In the genomic region with DNA sequence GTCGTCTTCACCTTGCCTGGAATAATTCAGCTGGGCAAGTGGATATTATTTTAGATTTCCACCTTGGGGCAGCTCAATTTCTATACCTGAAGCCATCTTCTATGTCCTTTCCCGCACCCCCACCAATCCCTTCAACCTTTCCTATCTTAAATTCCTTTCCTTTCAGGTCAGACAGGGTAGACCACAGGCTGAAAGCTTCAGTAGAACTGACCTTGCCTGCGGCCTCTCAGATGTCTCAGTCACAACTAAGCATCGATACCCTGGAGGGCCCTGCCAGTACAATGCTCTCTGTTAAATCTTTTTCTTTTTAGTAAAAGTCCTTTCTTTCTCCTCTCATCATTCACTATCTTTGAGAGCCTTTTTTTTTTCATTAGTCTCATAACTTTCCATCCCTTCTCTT, we compare ENCODE assay signal across 25 cellular contexts. TPM values are rescaled to one million over a fixed set of nuclear protein-coding genes. Genes with fewer than 3 reads are reported as not detected.
DNase-seq lines count a peak whose midpoint lies in the region; ATAC-seq, FAIRE-seq and TF ChIP-seq lines count a peak whose summit lies in the region.
"Had no signal": no experiment of that assay in that cellular context is flagged by ENCODE, and none has a peak within 500 bp of the region (broad histone marks: within the 10 kb centered on the region; RNA-seq: fewer than 3 reads in every experiment).

No MANE protein-coding gene starts in this region.

- peaks cover 2 to 3% of the 10 kb centered on the region in 2 experiments; a peak in 1 of 5 replicates for H3K36me3 ChIP-seq in HepG2 (replicated peaks in 1 of 2; ENCODE audit: control insufficient read depth in 1 of 2, insufficient read depth in 2 of 2, low read length in 2 of 2)
- H3K36me3 ChIP-seq in right lobe of liver: no peaks in the 10 kb centered on the region
- no peaks in the 10 kb centered on the region for H3K36me3 ChIP-seq in mesendoderm (ENCODE audit: control insufficient read depth, insufficient read depth, low read length)
- H3K36me3 ChIP-seq: BLaER1 had no signal

- no peak overlapping the region for H3K23ac ChIP-seq in mesendoderm (ENCODE audit: low read length)

- intact Hi-C loops in HepG2 (cut with micrococcal nuclease; ENCODE audit: unreplicated experiment) (no loop called here), right lobe of liver (cut with DNase I) (no loop called here)

- no peak overlapping the region for H3K4me3 Mint-ChIP-seq in T-helper 17 cell
- H3K4me3 Mint-ChIP-seq: CD8-positive, alpha-beta memory T cell had no signal

- H3K27ac ChIP-seq in HepG2 (ENCODE audit: extremely low read length, insufficient read depth, low read length) (no peak overlapping the region), right lobe of liver (no peak overlapping the region), mesendoderm (ENCODE audit: low read depth, low read length) (no peak overlapping the region)
- H3K27ac ChIP-seq: 22Rv1, BLaER1, PC-9, RWPE1, SK-N-MC had no signal

- BruUV-seq in HepG2 (replicated peaks; lab: Mats Ljungman, UMichigan): no TSS peak

- H3K56ac ChIP-seq in mesendoderm (ENCODE audit: low read length): no peak overlapping the region

- no peaks in the 10 kb centered on the region for H4K20me1 ChIP-seq in HepG2 (ENCODE audit: insufficient read depth, low read length)
- H4K20me1 ChIP-seq: BLaER1 had no signal

- H3K27me3 ChIP-seq in HepG2 (ENCODE audit: control insufficient read depth in 1 of 2, insufficient read depth in 2 of 2, low read length in 2 of 2) (no peaks in the 10 kb centered on the region), right lobe of liver (no peaks in the 10 kb centered on the region), mesendoderm (ENCODE audit: insufficient read depth, low read length, poor library complexity) (no peaks in the 10 kb centered on the region)
- H3K27me3 ChIP-seq: BLaER1 had no signal

- 89% methylated on average over 4 of the region's 4 CpGs for WGBS in HepG2 (ENCODE audit: low lambda C conversion rate)
- 74% methylated on average over 4 of the region's 4 CpGs for WGBS in right lobe of liver (ENCODE audit: insufficient coverage, low coverage, low lambda C conversion rate, missing lambda C conversion rate)
- no CpG with 5 or more reads among the region's 4 CpGs for WGBS in mesendoderm (ENCODE audit: extremely low coverage, insufficient coverage, low lambda C conversion rate)

- H2BK120ac ChIP-seq in mesendoderm (ENCODE audit: low read depth, low read length): no peak overlapping the region

- no peak overlapping the region for H4K8ac ChIP-seq in mesendoderm (ENCODE audit: low read depth, low read length)

- H2AK5ac ChIP-seq in mesendoderm (ENCODE audit: low read length): no peak overlapping the region

- ATAC-seq in HepG2 (no peak), right lobe of liver (no peak), T-helper 17 cell (no peak)
- no peak for ATAC-seq in stimulated activated naive CD8-positive, alpha-beta T cell treated with anti-CD3 and anti-CD28 coated beads, Interleukin-15, Interleukin-2, amounts not matched to agents 100 U/mL and 50 U/mL, for 24 hours

- H3K9me3 ChIP-seq in HepG2 (ENCODE audit: low read length) (no peaks in the 10 kb centered on the region), right lobe of liver (no peaks in the 10 kb centered on the region), T-helper 17 cell (ENCODE audit: control insufficient read depth, low read length, poor library complexity, severe bottlenecking) (no peaks in the 10 kb centered on the region)
- H3K9me3 ChIP-seq: BLaER1 had no signal

- no peak for TF ChIP-seq EP300 in HepG2 (IDR thresholded peaks at IDR 0.05; ENCODE audit: low read depth in 2 of 2, low read length in 2 of 2)
- no peak for TF ChIP-seq EP300 in HepG2 (CRISPR knock-in tag; IDR thresholded peaks at IDR 0.05; ENCODE audit: borderline replicate concordance)

- peaks cover 2% of the 10 kb centered on the region for H3K4me1 Mint-ChIP-seq in T-helper 17 cell

- no peaks in the 10 kb centered on the region for H3K79me2 ChIP-seq in HepG2 (ENCODE audit: insufficient read depth, low read length)
- H3K79me2 ChIP-seq in mesendoderm (ENCODE audit: control insufficient read depth, insufficient read depth, low read length): no peaks in the 10 kb centered on the region

- H3K4ac ChIP-seq in mesendoderm (ENCODE audit: low read depth, low read length): peak overlapping the region; percentile 86

- no peak for TF ChIP-seq RAD21 in HepG2 (CRISPR knock-in tag; IDR thresholded peaks at IDR 0.05)

- no peak overlapping the region for H2BK5ac ChIP-seq in mesendoderm (ENCODE audit: low read length)

- H3K79me1 ChIP-seq in mesendoderm (ENCODE audit: low read length): no peaks in the 10 kb centered on the region

- no peak for FAIRE-seq in HepG2 (lab: Jason Lieb, UNC)

- H3K27ac Mint-ChIP-seq in T-helper 17 cell: peak overlapping the region; percentile 4

- no peak overlapping the region for H3K4me3 ChIP-seq in HepG2 (replicated peaks in 1 of 3; ENCODE audit: insufficient read depth in 1 of 3, low read depth in 2 of 3, low read length in 3 of 3)
- no peak overlapping the region for H3K4me3 ChIP-seq in right lobe of liver
- no peak overlapping the region for H3K4me3 ChIP-seq in mesendoderm (ENCODE audit: low read length)
- H3K4me3 ChIP-seq: BLaER1, PC-9, SK-N-MC had no signal

- in situ Hi-C loops in HepG2 (cut with HindIII; ENCODE audit: extremely low pct_ligation_motif_present, low pct_unique_long_range_greater_than_20kb): no loop called here

- CTCF ChIA-PET in HepG2 (lab: Yijun Ruan, JAX; ENCODE audit: low intra/inter-chr PET ratio, low total read pairs): no interaction called here

- TF ChIP-seq POLR2A in HepG2 (IDR thresholded peaks at IDR 0.05; ENCODE audit: insufficient read depth in 1 of 2, low read depth in 2 of 2, low read length in 2 of 2): no peak
- no peak for TF ChIP-seq POLR2A in right lobe of liver (IDR thresholded peaks at IDR 0.05)

- H3K4me2 ChIP-seq in HepG2 (ENCODE audit: low read depth, low read length) (no peak overlapping the region), mesendoderm (ENCODE audit: low read length) (no peak overlapping the region)
- H3K4me2 ChIP-seq: BLaER1, PC-9 had no signal

- H2AFZ ChIP-seq in HepG2 (ENCODE audit: low read length): no peak overlapping the region
- H2AFZ ChIP-seq: PC-9 had no signal

- H3K4me1 ChIP-seq in HepG2 (ENCODE audit: insufficient read depth, low read length): peaks cover 41% of the 10 kb centered on the region
- no peaks in the 10 kb centered on the region for H3K4me1 ChIP-seq in right lobe of liver
- H3K4me1 ChIP-seq in mesendoderm (ENCODE audit: control insufficient read depth, low read depth, low read length): no peaks in the 10 kb centered on the region

- no peaks in the 10 kb centered on the region for H3K36me3 Mint-ChIP-seq in T-helper 17 cell (ENCODE audit: low read depth)

- DNase-seq in HepG2 (ENCODE audit: low spot score) (peak; percentile 14), right lobe of liver (no peak), T-helper 17 cell (no peak), mesendoderm (peak; percentile 46), NCI-H146 treated with DMSO at 0.1 percent for 48 hours (lab: John Stamatoyannopoulos, UW; ENCODE audit: unreplicated experiment) (no peak), HUDEP-2 (lab: John Stamatoyannopoulos, UW; ENCODE audit: unreplicated experiment in 76 of 76) (no peak)
- DNase-seq in stimulated activated CD4-positive, alpha-beta T cell treated with anti-CD3 and anti-CD28 coated beads, Interleukin-2, amount 100 ng/mL, for 48 hours: no peak
- DNase-seq in stimulated activated naive CD8-positive, alpha-beta T cell treated with anti-CD3 and anti-CD28 coated beads, Interleukin-15, Interleukin-2, amounts not matched to agents 100 U/mL and 50 U/mL, for 24 hours: no peak
- DNase-seq: ACHN; CD8-positive, alpha-beta memory T cell; HCEC 1CT; Karpas-422; NCI-H1417; NCI-H187 treated with DMSO at 0.1 percent for 48 hours; NCI-H510A treated with DMSO at 0.1 percent for 48 hours; NCI-H748 treated with DMSO at 0.1 percent for 48 hours; PC-9; SHP77 treated with DMSO at 0.1 percent for 48 hours; SW 1271 had no signal

- no peak overlapping the region for H3K9ac ChIP-seq in HepG2 (ENCODE audit: insufficient read depth, low read depth, low read length)
- no peak overlapping the region for H3K9ac ChIP-seq in mesendoderm (ENCODE audit: low read length)
- H3K9ac ChIP-seq: BLaER1 had no signal

- H3K18ac ChIP-seq in mesendoderm (ENCODE audit: low read length): peak overlapping the region; percentile 86

- POLR2A ChIA-PET in HepG2 (lab: Yijun Ruan, JAX): interaction anchor here (1.6 kb wide), 1 partner anchor 17 kb away, joined by 4 read pairs; no protein-coding TSS in a partner anchor

- H2BK15ac ChIP-seq in mesendoderm (replicated peaks; ENCODE audit: low read depth): peak overlapping the region; percentile 58

- TF ChIP-seq CTCF in HepG2 (CRISPR knock-in tag; IDR thresholded peaks at IDR 0.05): no peak
- no peak for TF ChIP-seq CTCF in right lobe of liver (IDR thresholded peaks at IDR 0.05)

- peaks cover 13% of the 10 kb centered on the region for H3K27me3 Mint-ChIP-seq in T-helper 17 cell

- H4K5ac ChIP-seq in mesendoderm (ENCODE audit: low read length): no peak overlapping the region

RNA-seq across cellular contexts. Expression of a gene that starts 38.9 kb away (rescaled TPM):
- total RNA-seq in HepG2 (2016; rRNA removed; fragmentation: Illumina TruSeq; extraction: Trizol) (6.6 and 7.7 TPM in 2 replicates), right lobe of liver (100 to 1,000 TPM in 1 of 6 experiments, 1 to 10 TPM in 2, under 1 TPM in 3; 0.18 to 110 (median 0.95) TPM), T-helper 17 cell (1 to 10 TPM in 1 of 2 donors, under 1 TPM in 1; 0.17 to 6.4 TPM)
- total RNA-seq in HepG2 (2016; cell fraction: cytosol; rRNA removed; fragmentation: Illumina TruSeq; extraction: Trizol; ENCODE audit: low read depth): 3.1 and 3.3 TPM in 2 replicates
- total RNA-seq in HepG2 (2016; cell fraction: insoluble cytoplasmic fraction; rRNA removed; fragmentation: Illumina TruSeq; extraction: Trizol): 4.0 and 7.7 TPM in 2 replicates
- 3.2 TPM in 2 replicates for total RNA-seq in HepG2 (2016; cell fraction: membrane; rRNA removed; fragmentation: Illumina TruSeq; extraction: Trizol)
- 7.9 and 9.0 TPM in 2 replicates for total RNA-seq in HepG2 (2016; cell fraction: nucleus; rRNA removed; fragmentation: Illumina TruSeq; extraction: Trizol)
- polyA plus RNA-seq in HepG2 (2011; rRNA removed): 30.5 and 39.0 TPM in 2 replicates
- 24.0 and 28.8 TPM in 2 replicates for polyA plus RNA-seq in HepG2 (2011; cell fraction: cytosol; rRNA removed)
- 49.2 and 50.3 TPM in 2 replicates for polyA plus RNA-seq in HepG2 (2011; cell fraction: nucleus; rRNA removed)
- polyA plus RNA-seq in HepG2 (2012): 11.2 and 16.0 TPM in 2 replicates
- polyA plus RNA-seq in HepG2 (2016; cell fraction: cytosol; fragmentation: Illumina TruSeq; extraction: Trizol; ENCODE audit: low read depth): 0.50 and 0.70 TPM in 2 replicates
- polyA plus RNA-seq in HepG2 (2016; cell fraction: insoluble cytoplasmic fraction; fragmentation: Illumina TruSeq; extraction: Trizol; ENCODE audit: low read depth): 4.1 and 5.4 TPM in 2 replicates
- 1.4 and 1.5 TPM in 2 replicates for polyA plus RNA-seq in HepG2 (2016; cell fraction: membrane; fragmentation: Illumina TruSeq; extraction: Trizol; ENCODE audit: low read depth)
- 21.8 and 24.7 TPM in 2 replicates for polyA plus RNA-seq in HepG2 (2016; cell fraction: nucleus; fragmentation: Illumina TruSeq; extraction: Trizol; ENCODE audit: insufficient read depth, low read depth)
- 0.09 and 35.8 TPM in 2 replicates for polyA minus RNA-seq in HepG2 (2011; rRNA and poly(A)+ RNA removed; ENCODE audit: low replicate concordance)
- polyA minus RNA-seq in HepG2 (2011; cell fraction: cytosol; rRNA and poly(A)+ RNA removed): 11.6 and 14.8 TPM in 2 replicates
- polyA minus RNA-seq in HepG2 (2011; cell fraction: nucleus; rRNA and poly(A)+ RNA removed): 25.6 and 26.0 TPM in 2 replicates
- 10.5 TPM for polyA plus RNA-seq in mesendoderm (2013, experiment 1 of 2)
- polyA plus RNA-seq in mesendoderm (2013, experiment 2 of 2): 9.8 TPM
- total RNA-seq: HT1080, MCF 10A had no signal
- polyA plus RNA-seq: CD8-positive, alpha-beta memory T cell had no signal

RNA-seq across cellular contexts. Expression of a gene that starts 44.6 kb away (rescaled TPM):
- 0.24 TPM in 1 of 2 replicates, not detected in the other for total RNA-seq in HepG2 (2016; rRNA removed; fragmentation: Illumina TruSeq; extraction: Trizol)
- total RNA-seq in HepG2 (2016; cell fraction: cytosol; rRNA removed; fragmentation: Illumina TruSeq; extraction: Trizol; ENCODE audit: low read depth): not detected in 2 replicates
- total RNA-seq in HepG2 (2016; cell fraction: insoluble cytoplasmic fraction; rRNA removed; fragmentation: Illumina TruSeq; extraction: Trizol): 0.26 TPM in 1 of 2 replicates, not detected in the other
- total RNA-seq in HepG2 (2016; cell fraction: membrane; rRNA removed; fragmentation: Illumina TruSeq; extraction: Trizol): 0.03 TPM in 1 of 2 replicates, not detected in the other
- total RNA-seq in HepG2 (2016; cell fraction: nucleus; rRNA removed; fragmentation: Illumina TruSeq; extraction: Trizol): not detected in 2 replicates
- polyA plus RNA-seq in HepG2 (2011; rRNA removed): 0.04 and 0.30 TPM in 2 replicates
- polyA plus RNA-seq in HepG2 (2011; cell fraction: cytosol; rRNA removed): 0.05 and 0.15 TPM in 2 replicates
- 0.13 and 0.14 TPM in 2 replicates for polyA plus RNA-seq in HepG2 (2011; cell fraction: nucleus; rRNA removed)
- 0.28 TPM in 1 of 2 replicates, not detected in the other for polyA plus RNA-seq in HepG2 (2012)
- not detected in 2 replicates for polyA plus RNA-seq in HepG2 (2016; cell fraction: cytosol; fragmentation: Illumina TruSeq; extraction: Trizol; ENCODE audit: low read depth)
- polyA plus RNA-seq in HepG2 (2016; cell fraction: insoluble cytoplasmic fraction; fragmentation: Illumina TruSeq; extraction: Trizol; ENCODE audit: low read depth): not detected in 2 replicates
- polyA plus RNA-seq in HepG2 (2016; cell fraction: membrane; fragmentation: Illumina TruSeq; extraction: Trizol; ENCODE audit: low read depth): not detected in 2 replicates
- not detected in 2 replicates for polyA plus RNA-seq in HepG2 (2016; cell fraction: nucleus; fragmentation: Illumina TruSeq; extraction: Trizol; ENCODE audit: insufficient read depth, low read depth)
- 0.10 TPM in 1 of 2 replicates, not detected in the other for polyA minus RNA-seq in HepG2 (2011; rRNA and poly(A)+ RNA removed; ENCODE audit: low replicate concordance)
- polyA minus RNA-seq in HepG2 (2011; cell fraction: cytosol; rRNA and poly(A)+ RNA removed): not detected in 2 replicates
- polyA minus RNA-seq in HepG2 (2011; cell fraction: nucleus; rRNA and poly(A)+ RNA removed): 0.75 and 1.2 TPM in 2 replicates
- total RNA-seq in right lobe of liver: under 1 TPM in 3 of 6 experiments, not detected in 3; 0.06 to 0.46 (median 0.28) TPM
- total RNA-seq in T-helper 17 cell: not detected
- polyA plus RNA-seq in mesendoderm (2013, experiment 1 of 2): 198 TPM
- polyA plus RNA-seq in mesendoderm (2013, experiment 2 of 2): 200 TPM
- total RNA-seq: CD8-positive, alpha-beta memory T cell; HT1080; MCF 10A; PC-9 had no signal
- polyA plus RNA-seq: CD8-positive, alpha-beta memory T cell had no signal

Comparison
In these comparisons a context has a peak if more than half of its experiments do, and no peak if none do; other contexts are left out.
1. DNase-seq: peak in HepG2 (single experiment) and mesendoderm (single experiment); none in right lobe of liver (0 of 3), T-helper 17 cell (0 of 3), NCI-H146 treated with DMSO at 0.1 percent for 48 hours (single experiment), HUDEP-2 (0 of 76), stimulated activated CD4-positive, alpha-beta T cell treated with anti-CD3 and anti-CD28 coated beads, Interleukin-2, amount 100 ng/mL, for 48 hours (0 of 2) and stimulated activated naive CD8-positive, alpha-beta T cell treated with anti-CD3 and anti-CD28 coated beads, Interleukin-15, Interleukin-2, amounts not matched to agents 100 U/mL and 50 U/mL, for 24 hours (single experiment).